In genomic region chr2:171146633-171147032, GRCh38 we compare ENCODE assay signal across 13 cellular contexts. TPM values are rescaled to one million over a fixed set of nuclear protein-coding genes. Genes with fewer than 3 reads are reported as not detected.
DNase-seq lines count a peak whose midpoint lies in the region; ATAC-seq, FAIRE-seq and TF ChIP-seq lines count a peak whose summit lies in the region.
"Had no signal": no experiment of that assay in that cellular context is flagged by ENCODE, and none has a peak within 500 bp of the region (broad histone marks: within the 10 kb centered on the region; RNA-seq: fewer than 3 reads in every experiment).

No MANE protein-coding gene starts in this region.

- ATAC-seq in GM18868 (IDR thresholded peaks at IDR 0.05; ENCODE audit: unreplicated experiment) (no peak), GM19351 (IDR thresholded peaks at IDR 0.05; ENCODE audit: unreplicated experiment) (no peak), aorta (ENCODE audit: low FRiP score) (no peak)
- no peak for ATAC-seq in effector memory CD8-positive, alpha-beta T cell (replicated peaks)

- no peak overlapping the region for H2BK15ac ChIP-seq in H1 (ENCODE audit: low read length)

- no peak overlapping the region for H4K5ac ChIP-seq in H1 (ENCODE audit: insufficient read length, low read depth, low read length)

- H2BK12ac ChIP-seq in H1 (ENCODE audit: low read depth, low read length): no peak overlapping the region

- H3K9me3 ChIP-seq in H1 (ENCODE audit: insufficient read depth in 2 of 2, low read depth in 1 of 2, low read length in 1 of 2) (no peaks in the 10 kb centered on the region), aorta (ENCODE audit: control insufficient read depth, low read length) (no peaks in the 10 kb centered on the region)

- no peak overlapping the region for H2AK5ac ChIP-seq in H1 (ENCODE audit: low read depth, low read length)

- no peak overlapping the region for H3K14ac ChIP-seq in H1 (ENCODE audit: insufficient read length)

- TF ChIP-seq POLR2A in H1 (IDR thresholded peaks at IDR 0.05; ENCODE audit: control extremely low read depth in 1 of 2, low read depth in 2 of 2, low read length in 2 of 2): no peak

- TF ChIP-seq CTCF in H1 (IDR thresholded peaks at IDR 0.05; ENCODE audit: control extremely low read depth in 1 of 3, insufficient read depth in 1 of 3, low read depth in 1 of 3, low read length in 3 of 3) (no peak), osteocyte (IDR thresholded peaks at IDR 0.05) (no peak)

- no peak for DNase-seq in GM18507 (ENCODE audit: extremely low spot score, insufficient read length, low read depth)
- peak; percentile 68 for DNase-seq in OCI-M1 (lab: John Stamatoyannopoulos, UW)
- DNase-seq in H1 (ENCODE audit: low read depth in 1 of 2, low spot score in 2 of 2): no peak
- DNase-seq in osteocyte (ENCODE audit: extremely low spot score, unreplicated experiment): no peak
- DNase-seq in aorta: no peak
- DNase-seq in effector memory CD8-positive, alpha-beta T cell: no peak
- DNase-seq: activated CD4-positive, alpha-beta T cell treated with anti-CD3 and anti-CD28 coated beads, Interleukin-2, amount 50 U/mL, for 48 hours; anterior cingulate cortex; H7; NCI-H1436 treated with DMSO at 0.1 percent for 48 hours; stimulated activated naive CD4-positive, alpha-beta T cell had no signal

- H3K27ac ChIP-seq in H1 (ENCODE audit: low read depth, low read length) (no peak overlapping the region), aorta (ENCODE audit: low read depth in 1 of 2, low read length in 2 of 2) (no peak overlapping the region)

- peak; percentile 31 for FAIRE-seq in GM18507 (lab: Jason Lieb, UNC)
- FAIRE-seq in H1 (lab: Jason Lieb, UNC): no peak

- intact Hi-C loops in aorta (cut with DNase I): no loop called here

- peaks cover 3% of the 10 kb centered on the region for H3K36me3 Mint-ChIP-seq in osteocyte (ENCODE audit: unreplicated experiment)
- H3K36me3 Mint-ChIP-seq in effector memory CD8-positive, alpha-beta T cell (ENCODE audit: insufficient read depth): no peaks in the 10 kb centered on the region

- no peak for TF ChIP-seq EP300 in H1 (IDR thresholded peaks at IDR 0.05; ENCODE audit: borderline replicate concordance in 1 of 2, low read depth in 2 of 2, low read length in 2 of 2)

- H4K91ac ChIP-seq in H1 (replicated peaks; ENCODE audit: insufficient read length, low read length): no peak overlapping the region

- H3K9ac ChIP-seq in H1 (replicated peaks in 1 of 4; ENCODE audit: extremely low read depth in 1 of 4, low read depth in 3 of 4, low read length in 3 of 4): no peak overlapping the region

- no peak overlapping the region for H3K23ac ChIP-seq in H1 (ENCODE audit: insufficient read length)

- H4K8ac ChIP-seq in H1 (ENCODE audit: extremely low read depth, insufficient read depth, low read length): no peak overlapping the region

- no peaks in the 10 kb centered on the region for H3K27me3 ChIP-seq in H1 (replicated peaks in 1 of 4; ENCODE audit: control insufficient read depth in 3 of 4, extremely low read depth in 1 of 4, insufficient read depth in 3 of 4, low read length in 3 of 4)
- no peaks in the 10 kb centered on the region for H3K27me3 ChIP-seq in aorta (ENCODE audit: control insufficient read depth in 1 of 2, insufficient read depth in 2 of 2, low read length in 1 of 2)

- no peaks in the 10 kb centered on the region for H3K9me3 Mint-ChIP-seq in osteocyte (ENCODE audit: unreplicated experiment)
- H3K9me3 Mint-ChIP-seq in effector memory CD8-positive, alpha-beta T cell: no peaks in the 10 kb centered on the region

- no peak overlapping the region for H2BK20ac ChIP-seq in H1 (ENCODE audit: low read length)

- no peak overlapping the region for H3K56ac ChIP-seq in H1 (replicated peaks; ENCODE audit: insufficient read length, low read depth, low read length)

- no peak overlapping the region for H3K4me2 ChIP-seq in H1 (ENCODE audit: insufficient read depth in 1 of 2, low read depth in 2 of 2, low read length in 2 of 2)

- H3K4me1 Mint-ChIP-seq in osteocyte (ENCODE audit: unreplicated experiment): peaks cover 36% of the 10 kb centered on the region
- peaks cover 59 to 81% of the 10 kb centered on the region in 2 donors for H3K4me1 Mint-ChIP-seq in effector memory CD8-positive, alpha-beta T cell (ENCODE audit: low read depth in 2 of 2)

- no peak overlapping the region for H2AFZ ChIP-seq in H1 (ENCODE audit: low read length)

- no peak overlapping the region for H3K18ac ChIP-seq in H1 (ENCODE audit: extremely low read depth, low read length)

- 80% methylated on average over 1 of the region's 1 CpG; no CpG with 5 or more reads in 1 of the 2 experiments for WGBS in H1 (ENCODE audit: extremely low coverage in 1 of 2, insufficient coverage in 1 of 2, insufficient read length in 1 of 2, insufficient replicate concordance in 2 of 2, low coverage in 1 of 2, low lambda C conversion rate in 2 of 2, missing lambda C conversion rate in 1 of 2), 2 experiments
- WGBS in aorta, 2 donors: 80 to 83% methylated on average over 1 of the region's 1 CpG

- H3K23me2 ChIP-seq in H1 (ENCODE audit: low read depth, low read length): no peaks in the 10 kb centered on the region

- H3K4me1 ChIP-seq in H1 (replicated peaks in 1 of 4; ENCODE audit: control insufficient read depth in 3 of 4, insufficient read depth in 4 of 4, low read length in 3 of 4) (peaks cover 0 to 7% (median 4%) of the 10 kb centered on the region in 4 experiments; a peak in 3 of 7 replicates), aorta (ENCODE audit: control insufficient read depth in 1 of 2, insufficient read depth in 2 of 2, low read length in 2 of 2) (no peaks in the 10 kb centered on the region)

- no peak overlapping the region for H2BK5ac ChIP-seq in H1 (ENCODE audit: low read depth, low read length)

- no peak overlapping the region for H3K4ac ChIP-seq in H1 (replicated peaks; ENCODE audit: insufficient read length, low read depth, low read length)

- H3K79me2 ChIP-seq in H1 (ENCODE audit: control insufficient read depth in 1 of 2, insufficient read depth in 2 of 2, low read length in 2 of 2): peaks cover 37 to 98% of the 10 kb centered on the region in 2 experiments

- CTCF ChIA-PET in H1 (lab: Charles Lee; ENCODE audit: partially characterized antibody): interaction anchor here (1.8 to 2.2 kb wide), 2 partner anchors 10 to 60 kb away, joined by 7 to 11 read pairs; no protein-coding TSS in a partner anchor

- H3K4me3 ChIP-seq in H1 (ENCODE audit: extremely low read depth in 1 of 4, insufficient read depth in 2 of 4, low read depth in 3 of 4, low read length in 4 of 4) (no peak overlapping the region), aorta (ENCODE audit: low read length in 2 of 2) (no peak overlapping the region)

- H2BK120ac ChIP-seq in H1 (replicated peaks; ENCODE audit: low read depth, low read length): no peak overlapping the region

- H4K20me1 ChIP-seq in H1 (replicated peaks in 1 of 2; ENCODE audit: control insufficient read depth in 1 of 2, insufficient read depth in 2 of 2, low read length in 2 of 2): peaks cover 10 to 15% of the 10 kb centered on the region in 2 experiments

- peaks cover 2% of the 10 kb centered on the region; the same call in 1 of the 2 replicates for H3K79me1 ChIP-seq in H1 (ENCODE audit: low read depth, low read length)

- no peak overlapping the region for H3K4me3 Mint-ChIP-seq in osteocyte (ENCODE audit: unreplicated experiment)
- H3K4me3 Mint-ChIP-seq in effector memory CD8-positive, alpha-beta T cell: no peak overlapping the region

- H3K27me3 Mint-ChIP-seq in osteocyte (ENCODE audit: unreplicated experiment): no peaks in the 10 kb centered on the region
- H3K27me3 Mint-ChIP-seq in effector memory CD8-positive, alpha-beta T cell: no peaks in the 10 kb centered on the region

- H3K27ac Mint-ChIP-seq in osteocyte (ENCODE audit: unreplicated experiment): peak overlapping the region; percentile 1
- peak overlapping the region in 1 of 2 donors; percentile 4 for H3K27ac Mint-ChIP-seq in effector memory CD8-positive, alpha-beta T cell

- POLR2A ChIA-PET in H1 (lab: Charles Lee; ENCODE audit: partially characterized antibody): interaction anchor here (1.3 to 2.2 kb wide), 3 partner anchors 9 to 12 kb away, joined by 3 to 14 read pairs (median 4); no protein-coding TSS in a partner anchor

- TF ChIP-seq RAD21 in H1 (IDR thresholded peaks at IDR 0.05 in 1 of 2, conservative IDR thresholded peaks at IDR 0.05 in 1 of 2; ENCODE audit: low read depth in 2 of 2, low read length in 2 of 2): no peak

- H3K36me3 ChIP-seq in H1 (ENCODE audit: control insufficient read depth in 2 of 4, insufficient read depth in 4 of 4, low read length in 3 of 4) (no peaks in the 10 kb centered on the region), aorta (ENCODE audit: control insufficient read depth in 1 of 2, insufficient read depth in 2 of 2, low read length in 1 of 2) (no peaks in the 10 kb centered on the region)

TF ChIP-seq in H1, 55 proteins besides CTCF, POLR2A, EP300 and RAD21:
- TF ChIP-seq CEBPB (IDR thresholded peaks at IDR 0.05; ENCODE audit: low read depth, low read length) (0 out of 2 replicates have a peak, but pooled peaks have one; percentile 22), PHF8 (conservative IDR thresholded peaks at IDR 0.05; ENCODE audit: low read depth, low read length) (no peak)

RNA-seq across cellular contexts. Expression of gene TLK1, which starts 14.1 kb away (rescaled TPM):
- 97.4 and 102 TPM in 2 replicates for total RNA-seq in H1 (2021; fragmentation: NEBNext Ultra II Directional; extraction: Animal tissue kit (Norgen Biotek cat#: 25700))
- polyA plus RNA-seq in H1 (2011; rRNA removed) (8.9 and 11.2 TPM in 2 replicates), aorta (10 to 100 TPM; 12.3 to 15.2 TPM)
- 12.1 TPM for polyA plus RNA-seq in H1 (2011; cell fraction: cytosol; rRNA removed)
- 13.2 TPM for polyA plus RNA-seq in H1 (2011; cell fraction: nucleus; rRNA removed)
- 28.6 to 41.6 TPM (median 37.1 TPM) in 4 replicates for polyA plus RNA-seq in H1 (2012, experiment 1 of 2)
- 1.9 TPM for polyA plus RNA-seq in H1 (2012, experiment 2 of 2)
- 37.4 TPM for polyA plus RNA-seq in H1 (2013, experiment 1 of 2)
- 38.2 TPM for polyA plus RNA-seq in H1 (2013, experiment 2 of 2)
- 27.5 and 33.8 TPM in 2 replicates for polyA minus RNA-seq in H1 (2011; rRNA and poly(A)+ RNA removed)
- 33.2 TPM for polyA minus RNA-seq in H1 (2011; cell fraction: cytosol; rRNA and poly(A)+ RNA removed)
- polyA minus RNA-seq in H1 (2011; cell fraction: nucleus; rRNA and poly(A)+ RNA removed): 85.9 TPM
- total RNA-seq in osteocyte (84.3 and 86.5 TPM in 2 replicates), aorta (10 to 100 TPM; 53.7 to 61.8 TPM)
